Comparison of ENCODE assay signal across 8 cellular contexts in the genomic region with DNA sequence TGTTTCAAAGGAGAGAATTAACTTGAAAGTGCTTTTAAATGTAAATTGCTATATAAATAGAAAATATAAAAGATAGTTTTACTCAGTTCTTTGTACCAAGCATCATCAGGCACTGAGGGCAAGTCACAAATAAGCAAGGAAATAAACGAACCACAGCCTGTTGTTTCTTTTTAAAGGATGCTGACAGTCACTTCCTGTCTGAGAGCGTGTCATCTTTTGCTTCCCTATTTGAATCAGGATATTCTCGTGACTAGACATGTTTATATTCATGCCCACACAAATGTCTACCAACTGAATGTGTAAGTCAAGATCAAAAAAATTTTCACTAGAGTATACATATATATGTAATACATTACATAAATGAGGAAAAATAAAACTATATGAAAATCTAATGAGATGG. TPM values are rescaled to one million over a fixed set of nuclear protein-coding genes. Genes with fewer than 3 reads are reported as not detected.
DNase-seq lines count a peak whose midpoint lies in the region; ATAC-seq and TF ChIP-seq lines count a peak whose summit lies in the region.

No MANE protein-coding gene starts in this region.

- peaks cover 0 to 2% of the 10 kb centered on the region in 2 donors for H3K9me3 Mint-ChIP-seq in activated T-cell treated with anti-CD3 and anti-CD28 coated beads, Interleukin-2, amount 50 U/mL, for 72 hours
- peaks cover 3% of the 10 kb centered on the region for H3K9me3 Mint-ChIP-seq in stimulated activated memory B cell treated with anti-CD40 and anti-IgM and Interleukin-4, amounts not matched to agents 10 μg/mL and 1 μg/mL and 100 μg/mL, for 72 hours

- H3K36me3 Mint-ChIP-seq in activated T-cell treated with anti-CD3 and anti-CD28 coated beads, Interleukin-2, amount 50 U/mL, for 72 hours (ENCODE audit: insufficient read depth in 2 of 2): peaks cover 0 to 2% of the 10 kb centered on the region in 2 donors
- H3K36me3 Mint-ChIP-seq in stimulated activated memory B cell treated with anti-CD40 and anti-IgM and Interleukin-4, amounts not matched to agents 10 μg/mL and 1 μg/mL and 100 μg/mL, for 72 hours: no peaks in the 10 kb centered on the region

- H3K9ac ChIP-seq in SU-DHL-6 (ENCODE audit: low read length): no peak overlapping the region

- no peaks in the 10 kb centered on the region for H3K9me2 ChIP-seq in SU-DHL-6 (replicated peaks; ENCODE audit: insufficient read depth, low read length)

- peak overlapping the region; percentile 62 for H3K27ac ChIP-seq in SU-DHL-6 (ENCODE audit: low read depth, low read length)

- no peaks in the 10 kb centered on the region for H3K9me3 ChIP-seq in SU-DHL-6 (ENCODE audit: insufficient read depth, low read length)

- H3K36me3 ChIP-seq in SU-DHL-6 (ENCODE audit: low read length): peaks cover 6% of the 10 kb centered on the region; the same call in 1 of the 2 replicates

- no peaks in the 10 kb centered on the region for H3K79me2 ChIP-seq in SU-DHL-6 (ENCODE audit: insufficient read depth, low read length)

- peaks cover 19% of the 10 kb centered on the region for H3K27me3 Mint-ChIP-seq in activated T-cell treated with anti-CD3 and anti-CD28 coated beads, Interleukin-2, amount 50 U/mL, for 72 hours (ENCODE audit: low read depth)
- H3K27me3 Mint-ChIP-seq in stimulated activated memory B cell treated with anti-CD40 and anti-IgM and Interleukin-4, amounts not matched to agents 10 μg/mL and 1 μg/mL and 100 μg/mL, for 72 hours: no peaks in the 10 kb centered on the region

- H3K4me2 ChIP-seq in SU-DHL-6 (ENCODE audit: low read depth, low read length, poor library complexity, severe bottlenecking): peak overlapping the region; percentile 72

- H2AFZ ChIP-seq in SU-DHL-6 (ENCODE audit: low read depth, low read length, severe bottlenecking): peak overlapping the region; percentile 95

- no peak for DNase-seq in activated T-cell treated with anti-CD3 and anti-CD28 coated beads, Interleukin-2, amount 50 U/mL, for 72 hours
- no peak for DNase-seq in activated T-cell treated with anti-CD3 and anti-CD28 coated beads, Interleukin-2, amount 50 U/mL, for 1 hour
- DNase-seq in islet precursor cell: no peak
- DNase-seq in epidermal melanocyte (ENCODE audit: insufficient read length, low spot score): no peak
- DNase-seq in NCI-H2107 treated with DMSO at 0.1 percent for 48 hours (lab: John Stamatoyannopoulos, UW; ENCODE audit: unreplicated experiment): no peak

- no peaks in the 10 kb centered on the region for H3K27me3 ChIP-seq in SU-DHL-6 (ENCODE audit: low read length)

- H4K20me1 ChIP-seq in SU-DHL-6 (ENCODE audit: low read depth, low read length): no peaks in the 10 kb centered on the region

- H3F3A ChIP-seq in SU-DHL-6 (ENCODE audit: insufficient read depth): peaks cover 10% of the 10 kb centered on the region; the same call in 1 of the 2 replicates

- H3K4me1 Mint-ChIP-seq in activated T-cell treated with anti-CD3 and anti-CD28 coated beads, Interleukin-2, amount 50 U/mL, for 72 hours (ENCODE audit: low read depth): peaks cover 13% of the 10 kb centered on the region
- peaks cover 11% of the 10 kb centered on the region for H3K4me1 Mint-ChIP-seq in stimulated activated memory B cell treated with anti-CD40 and anti-IgM and Interleukin-4, amounts not matched to agents 10 μg/mL and 1 μg/mL and 100 μg/mL, for 72 hours

- ATAC-seq in activated T-cell treated with anti-CD3 and anti-CD28 coated beads, Interleukin-2, amount 50 U/mL, for 72 hours (replicated peaks in 1 of 2): peak; percentile 75 to 94
- ATAC-seq in HG02973 (IDR thresholded peaks at IDR 0.05; ENCODE audit: unreplicated experiment): peak; percentile 79
- peak; percentile 78 for ATAC-seq in stimulated activated memory B cell treated with anti-CD40 and anti-IgM and Interleukin-4, amounts not matched to agents 10 μg/mL and 1 μg/mL and 100 μg/mL, for 72 hours

- peak overlapping the region; percentile 38 for H3K27ac Mint-ChIP-seq in activated T-cell treated with anti-CD3 and anti-CD28 coated beads, Interleukin-2, amount 50 U/mL, for 72 hours
- H3K27ac Mint-ChIP-seq in stimulated activated memory B cell treated with anti-CD40 and anti-IgM and Interleukin-4, amounts not matched to agents 10 μg/mL and 1 μg/mL and 100 μg/mL, for 72 hours: peak overlapping the region; percentile 61

- no peak for TF ChIP-seq CTCF in SU-DHL-6 (IDR thresholded peaks at IDR 0.05; ENCODE audit: insufficient read depth, low read length, poor library complexity, severe bottlenecking)

- peak overlapping the region in 1 of 2 donors; percentile 36 for H3K4me3 Mint-ChIP-seq in activated T-cell treated with anti-CD3 and anti-CD28 coated beads, Interleukin-2, amount 50 U/mL, for 72 hours
- no peak overlapping the region for H3K4me3 Mint-ChIP-seq in stimulated activated memory B cell treated with anti-CD40 and anti-IgM and Interleukin-4, amounts not matched to agents 10 μg/mL and 1 μg/mL and 100 μg/mL, for 72 hours

- H3K4me3 ChIP-seq in SU-DHL-6 (ENCODE audit: insufficient read depth, low read length, poor library complexity, severe bottlenecking): peak overlapping the region; percentile 15

RNA-seq across cellular contexts. Expression of gene SLC2A13, which starts 31.4 kb away (rescaled TPM):
- 1 to 10 TPM; 3.0 to 5.8 TPM for total RNA-seq in activated T-cell treated with anti-CD3 and anti-CD28 coated beads, Interleukin-2, amount 50 U/mL, for 72 hours
